8 cellular contexts compared by ENCODE assay signal in the genomic region with DNA sequence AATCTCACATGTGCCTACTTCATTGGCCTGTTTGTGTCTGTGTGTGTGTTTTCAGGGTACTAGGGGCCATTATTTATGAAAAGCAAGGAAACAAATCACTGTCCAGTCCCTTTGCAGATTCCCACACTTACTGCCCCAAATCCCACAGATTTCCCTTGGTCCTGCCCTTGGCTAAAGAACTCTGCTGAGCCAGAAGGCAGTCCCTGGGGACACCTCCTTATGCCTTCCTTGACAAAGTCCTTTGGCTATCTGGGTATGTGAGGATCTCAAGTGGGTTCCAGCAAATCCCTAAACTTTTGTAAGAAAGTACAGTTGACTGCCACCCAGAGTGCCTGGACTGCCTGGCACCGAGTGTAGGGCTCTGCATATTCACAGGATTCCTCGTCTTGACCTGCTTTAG.
A peak's percentile ranks its signal among the peaks of the same experiment; 100 is the strongest.
DNase-seq lines count a peak whose midpoint lies in the region; ATAC-seq and TF ChIP-seq lines count a peak whose summit lies in the region.

No MANE protein-coding gene starts in this region.

- peak overlapping the region; percentile 93 for H3K4me3 Mint-ChIP-seq in activated CD4-positive, alpha-beta T cell treated with anti-CD3 and anti-CD28 coated beads, Interleukin-2, amount 10 ng/mL, durations not matched to agents 24 days and 14 days

- H3K36me3 ChIP-seq in liver (ENCODE audit: control insufficient read depth in 4 of 4, insufficient read depth in 3 of 4, low read depth in 1 of 4, low read length in 3 of 4) (no peaks in the 10 kb centered on the region), thyroid gland (no peaks in the 10 kb centered on the region)

- peaks cover 5 to 38% (median 21%) of the 10 kb centered on the region in 4 donors for H3K4me1 ChIP-seq in liver (ENCODE audit: control insufficient read depth in 4 of 4, insufficient read depth in 4 of 4, low read length in 3 of 4)
- peaks cover 0 to 11% of the 10 kb centered on the region in 2 donors for H3K4me1 ChIP-seq in thyroid gland

- no peak overlapping the region for H3K27ac Mint-ChIP-seq in activated CD4-positive, alpha-beta T cell treated with anti-CD3 and anti-CD28 coated beads, Interleukin-2, amount 10 ng/mL, durations not matched to agents 24 days and 14 days

- peak overlapping the region in 1 of 2 donors; percentile 81 for H3K9ac ChIP-seq in liver (ENCODE audit: low read depth in 1 of 2, low read length in 2 of 2)

- 3% methylated on average over 2 of the region's 2 CpGs for WGBS in liver
- WGBS in thyroid gland, 2 donors, result 14 to 17% methylated on average over 2 of the region's 2 CpGs

- intact Hi-C loops in activated CD4-positive, alpha-beta T cell treated with anti-CD3 and anti-CD28 coated beads, Interleukin-2, amount 10 ng/mL, durations not matched to agents 24 days and 14 days (cut with micrococcal nuclease), result loop anchor here (5.0 to 10.0 kb wide), 3 partner anchors 36 to 1564 kb away; a partner anchor contains a TSS
- intact Hi-C loops in thyroid gland (cut with DNase I), result no loop called here

- H3K27me3 ChIP-seq in liver (ENCODE audit: control insufficient read depth in 4 of 4, insufficient read depth in 4 of 4, low read length in 3 of 4), result no peaks in the 10 kb centered on the region
- no peaks in the 10 kb centered on the region for H3K27me3 ChIP-seq in thyroid gland

- DNase-seq in activated CD4-positive, alpha-beta T cell treated with anti-CD3 and anti-CD28 coated beads, Interleukin-2, amount 10 ng/mL, durations not matched to agents 24 days and 14 days, result no peak
- no peak for DNase-seq in activated CD4-positive, alpha-beta T cell treated with anti-CD3 and anti-CD28 coated beads, Interleukin-2, amount 50 U/mL, for 48 hours
- no peak for DNase-seq in astrocyte of the cerebellum (ENCODE audit: low read depth)
- DNase-seq in thyroid gland, result peak; percentile 22 to 24
- DNase-seq in NOMO-1 treated with DMSO at 0.1 percent for 48 hours (lab: John Stamatoyannopoulos, UW; ENCODE audit: unreplicated experiment), result no peak

- H3K27ac ChIP-seq in liver (ENCODE audit: low read depth in 1 of 2, low read length in 2 of 2) (peak overlapping the region; percentile 95), thyroid gland (peak overlapping the region; percentile 68 to 93 (median 81))

- in situ Hi-C loops in astrocyte of the cerebellum (cut with HindIII; ENCODE audit: low sequenced_read_pairs), result no loop called here

- H3K27me3 Mint-ChIP-seq in activated CD4-positive, alpha-beta T cell treated with anti-CD3 and anti-CD28 coated beads, Interleukin-2, amount 10 ng/mL, durations not matched to agents 24 days and 14 days, result peaks cover 61% of the 10 kb centered on the region

- ATAC-seq in GM18511 (IDR thresholded peaks at IDR 0.05; ENCODE audit: unreplicated experiment) (no peak), HG03095 (IDR thresholded peaks at IDR 0.05; ENCODE audit: unreplicated experiment) (no peak)

- TF ChIP-seq CTCF in astrocyte of the cerebellum (IDR thresholded peaks at IDR 0.05; ENCODE audit: low read depth, low read length, missing control alignments), result no peak
- TF ChIP-seq CTCF in liver (IDR thresholded peaks at IDR 0.05; ENCODE audit: low read depth, low read length, missing input control), result no peak
- no peak for TF ChIP-seq CTCF in thyroid gland (IDR thresholded peaks at IDR 0.05)

- no peaks in the 10 kb centered on the region for H3K9me3 ChIP-seq in liver (ENCODE audit: control insufficient read depth in 4 of 4, low read length in 3 of 4)
- no peaks in the 10 kb centered on the region for H3K9me3 ChIP-seq in thyroid gland

- TF ChIP-seq POLR2A in thyroid gland (IDR thresholded peaks at IDR 0.05), result no peak

- H3K4me3 ChIP-seq in astrocyte of the cerebellum (ENCODE audit: low read depth, low read length) (peak overlapping the region; percentile 75), liver (ENCODE audit: low read depth in 1 of 3, low read length in 3 of 3) (peak overlapping the region in 2 of 3 donors; percentile 89 to 95), thyroid gland (replicated peaks in 1 of 3) (peak overlapping the region in 2 of 3 donors; percentile 81 to 82)

- H3K36me3 Mint-ChIP-seq in activated CD4-positive, alpha-beta T cell treated with anti-CD3 and anti-CD28 coated beads, Interleukin-2, amount 10 ng/mL, durations not matched to agents 24 days and 14 days (ENCODE audit: low read depth), result no peaks in the 10 kb centered on the region

- no peaks in the 10 kb centered on the region for H3K9me3 Mint-ChIP-seq in activated CD4-positive, alpha-beta T cell treated with anti-CD3 and anti-CD28 coated beads, Interleukin-2, amount 10 ng/mL, durations not matched to agents 24 days and 14 days

- H3K4me1 Mint-ChIP-seq in activated CD4-positive, alpha-beta T cell treated with anti-CD3 and anti-CD28 coated beads, Interleukin-2, amount 10 ng/mL, durations not matched to agents 24 days and 14 days, result peaks cover 18% of the 10 kb centered on the region

- no peak for TF ChIP-seq RAD21 in liver (IDR thresholded peaks at IDR 0.05)

TF ChIP-seq in liver, 16 proteins besides CTCF, POLR2A, EP300 and RAD21:
- TF ChIP-seq FOXA1 (IDR thresholded peaks at IDR 0.05) (no peak), YY1 (IDR thresholded peaks at IDR 0.05) (no peak), SP1 (IDR thresholded peaks at IDR 0.05) (no peak), RXRA (IDR thresholded peaks at IDR 0.05) (no peak), TAF1 (conservative IDR thresholded peaks at IDR 0.05) (no peak), NR2F2 (IDR thresholded peaks at IDR 0.05) (no peak), HNF4A (conservative IDR thresholded peaks at IDR 0.05) (no peak), FOXA2 (IDR thresholded peaks at IDR 0.05) (no peak), HNF4G (IDR thresholded peaks at IDR 0.05) (no peak), JUND (IDR thresholded peaks at IDR 0.05) (no peak), GABPA (IDR thresholded peaks at IDR 0.05 in 1 of 2, conservative IDR thresholded peaks at IDR 0.05 in 1 of 2) (no peak), EGR1 (IDR thresholded peaks at IDR 0.05; ENCODE audit: low read depth in 2 of 2) (no peak)
- TF ChIP-seq, protein P1, sequence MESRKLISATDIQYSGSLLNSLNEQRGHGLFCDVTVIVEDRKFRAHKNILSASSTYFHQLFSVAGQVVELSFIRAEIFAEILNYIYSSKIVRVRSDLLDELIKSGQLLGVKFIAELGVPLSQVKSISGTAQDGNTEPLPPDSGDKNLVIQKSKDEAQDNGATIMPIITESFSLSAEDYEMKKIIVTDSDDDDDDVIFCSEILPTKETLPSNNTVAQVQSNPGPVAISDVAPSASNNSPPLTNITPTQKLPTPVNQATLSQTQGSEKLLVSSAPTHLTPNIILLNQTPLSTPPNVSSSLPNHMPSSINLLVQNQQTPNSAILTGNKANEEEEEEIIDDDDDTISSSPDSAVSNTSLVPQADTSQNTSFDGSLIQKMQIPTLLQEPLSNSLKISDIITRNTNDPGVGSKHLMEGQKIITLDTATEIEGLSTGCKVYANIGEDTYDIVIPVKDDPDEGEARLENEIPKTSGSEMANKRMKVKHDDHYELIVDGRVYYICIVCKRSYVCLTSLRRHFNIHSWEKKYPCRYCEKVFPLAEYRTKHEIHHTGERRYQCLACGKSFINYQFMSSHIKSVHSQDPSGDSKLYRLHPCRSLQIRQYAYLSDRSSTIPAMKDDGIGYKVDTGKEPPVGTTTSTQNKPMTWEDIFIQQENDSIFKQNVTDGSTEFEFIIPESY (IDR thresholded peaks at IDR 0.05), result no peak
- TF ChIP-seq, protein P2, sequence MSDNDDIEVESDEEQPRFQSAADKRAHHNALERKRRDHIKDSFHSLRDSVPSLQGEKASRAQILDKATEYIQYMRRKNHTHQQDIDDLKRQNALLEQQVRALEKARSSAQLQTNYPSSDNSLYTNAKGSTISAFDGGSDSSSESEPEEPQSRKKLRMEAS (IDR thresholded peaks at IDR 0.05), result no peak
- TF ChIP-seq, protein P3, sequence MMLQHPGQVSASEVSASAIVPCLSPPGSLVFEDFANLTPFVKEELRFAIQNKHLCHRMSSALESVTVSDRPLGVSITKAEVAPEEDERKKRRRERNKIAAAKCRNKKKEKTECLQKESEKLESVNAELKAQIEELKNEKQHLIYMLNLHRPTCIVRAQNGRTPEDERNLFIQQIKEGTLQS (IDR thresholded peaks at IDR 0.05), result no peak
- TF ChIP-seq, protein P4, sequence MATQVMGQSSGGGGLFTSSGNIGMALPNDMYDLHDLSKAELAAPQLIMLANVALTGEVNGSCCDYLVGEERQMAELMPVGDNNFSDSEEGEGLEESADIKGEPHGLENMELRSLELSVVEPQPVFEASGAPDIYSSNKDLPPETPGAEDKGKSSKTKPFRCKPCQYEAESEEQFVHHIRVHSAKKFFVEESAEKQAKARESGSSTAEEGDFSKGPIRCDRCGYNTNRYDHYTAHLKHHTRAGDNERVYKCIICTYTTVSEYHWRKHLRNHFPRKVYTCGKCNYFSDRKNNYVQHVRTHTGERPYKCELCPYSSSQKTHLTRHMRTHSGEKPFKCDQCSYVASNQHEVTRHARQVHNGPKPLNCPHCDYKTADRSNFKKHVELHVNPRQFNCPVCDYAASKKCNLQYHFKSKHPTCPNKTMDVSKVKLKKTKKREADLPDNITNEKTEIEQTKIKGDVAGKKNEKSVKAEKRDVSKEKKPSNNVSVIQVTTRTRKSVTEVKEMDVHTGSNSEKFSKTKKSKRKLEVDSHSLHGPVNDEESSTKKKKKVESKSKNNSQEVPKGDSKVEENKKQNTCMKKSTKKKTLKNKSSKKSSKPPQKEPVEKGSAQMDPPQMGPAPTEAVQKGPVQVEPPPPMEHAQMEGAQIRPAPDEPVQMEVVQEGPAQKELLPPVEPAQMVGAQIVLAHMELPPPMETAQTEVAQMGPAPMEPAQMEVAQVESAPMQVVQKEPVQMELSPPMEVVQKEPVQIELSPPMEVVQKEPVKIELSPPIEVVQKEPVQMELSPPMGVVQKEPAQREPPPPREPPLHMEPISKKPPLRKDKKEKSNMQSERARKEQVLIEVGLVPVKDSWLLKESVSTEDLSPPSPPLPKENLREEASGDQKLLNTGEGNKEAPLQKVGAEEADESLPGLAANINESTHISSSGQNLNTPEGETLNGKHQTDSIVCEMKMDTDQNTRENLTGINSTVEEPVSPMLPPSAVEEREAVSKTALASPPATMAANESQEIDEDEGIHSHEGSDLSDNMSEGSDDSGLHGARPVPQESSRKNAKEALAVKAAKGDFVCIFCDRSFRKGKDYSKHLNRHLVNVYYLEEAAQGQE (IDR thresholded peaks at IDR 0.05), result no peak

Comparison
In these comparisons a context has a peak if more than half of its experiments do, and no peak if none do; other contexts are left out.
1. DNase-seq: peak in thyroid gland (2 of 2); none in activated CD4-positive, alpha-beta T cell treated with anti-CD3 and anti-CD28 coated beads, Interleukin-2, amount 10 ng/mL, durations not matched to agents 24 days and 14 days (single experiment), activated CD4-positive, alpha-beta T cell treated with anti-CD3 and anti-CD28 coated beads, Interleukin-2, amount 50 U/mL, for 48 hours (0 of 2), astrocyte of the cerebellum (single experiment) and NOMO-1 treated with DMSO at 0.1 percent for 48 hours (single experiment).
2. Peak in every context shown above with its lines, with median percentiles within 50 percentile points of each other: H3K4me3 ChIP-seq.